Comparison of ENCODE assay signal across 8 cellular contexts in the genomic region with DNA sequence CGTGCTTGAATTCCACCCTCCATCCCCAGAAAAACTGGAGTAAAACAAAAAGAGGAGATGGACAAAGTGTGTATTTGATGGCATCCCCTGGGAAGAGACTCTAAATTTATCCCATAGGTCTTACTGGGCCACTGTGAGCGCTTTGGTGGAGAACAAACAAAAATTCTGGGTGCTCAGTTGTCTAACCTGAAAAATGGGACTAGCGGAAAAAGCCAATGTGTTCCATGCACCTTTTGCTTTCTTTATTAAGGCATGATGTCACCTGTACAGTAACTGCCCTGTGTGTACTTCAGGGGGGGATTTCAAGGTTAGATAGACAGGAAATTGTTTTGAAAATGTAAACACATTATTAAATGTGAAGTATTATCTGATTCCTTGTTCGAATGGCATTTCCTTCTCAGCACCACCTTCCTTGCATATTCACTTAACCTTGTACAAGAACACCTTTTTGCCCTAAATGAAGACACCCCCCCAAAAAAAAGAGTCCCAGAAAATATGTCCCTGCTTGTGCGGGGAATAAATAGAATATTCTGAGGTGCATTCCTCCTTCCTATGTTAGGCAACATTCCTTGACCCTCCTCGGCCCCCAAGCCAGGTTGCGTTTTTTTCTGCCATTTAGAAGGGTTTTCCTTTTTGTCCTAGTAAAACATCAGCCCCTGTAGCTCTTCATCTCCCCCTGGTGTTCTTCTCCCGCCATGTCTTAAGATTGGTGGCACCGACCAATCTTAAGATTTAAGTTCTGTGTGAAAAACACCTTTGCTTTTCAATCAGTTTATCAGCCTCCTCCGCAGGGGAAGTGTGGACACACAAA. TPM values are rescaled to one million over a fixed set of nuclear protein-coding genes. Genes with fewer than 3 reads are reported as not detected.
DNase-seq lines count a peak whose midpoint lies in the region; ATAC-seq and TF ChIP-seq lines count a peak whose summit lies in the region.

No MANE protein-coding gene starts in this region.

- 24% methylated on average over 9 of the region's 10 CpGs for WGBS in mesenchymal stem cell

- peaks cover 1% of the 10 kb centered on the region for H3K79me1 ChIP-seq in mesenchymal stem cell (replicated peaks; ENCODE audit: low read length, poor library complexity, severe bottlenecking)

- H3K36me3 ChIP-seq in A673 (ENCODE audit: insufficient read depth, low read length, poor library complexity, severe bottlenecking) = no peaks in the 10 kb centered on the region
- no peaks in the 10 kb centered on the region for H3K36me3 ChIP-seq in mesenchymal stem cell (ENCODE audit: control insufficient read depth in 1 of 2, insufficient read depth in 2 of 2, low read depth in 1 of 2, low read length in 2 of 2)

- no peak overlapping the region for H3K4ac ChIP-seq in mesenchymal stem cell (ENCODE audit: low read depth in 1 of 2, low read length in 2 of 2)

- H3K27me3 ChIP-seq in A673 (replicated peaks; ENCODE audit: insufficient read depth, low read depth, low read length, poor library complexity) = peaks cover 19% of the 10 kb centered on the region
- H3K27me3 ChIP-seq in mesenchymal stem cell (ENCODE audit: control insufficient read depth in 1 of 2, insufficient read depth in 1 of 2, low read length in 2 of 2) = no peaks in the 10 kb centered on the region

- H3K9me3 ChIP-seq in A673 (ENCODE audit: low read depth, low read length, poor library complexity, severe bottlenecking) (no peaks in the 10 kb centered on the region), mesenchymal stem cell (ENCODE audit: control insufficient read depth, low read length) (no peaks in the 10 kb centered on the region)

- peak overlapping the region; percentile 92 for H3K9ac ChIP-seq in mesenchymal stem cell (ENCODE audit: low read length)

- H3K23ac ChIP-seq in mesenchymal stem cell (ENCODE audit: low read length in 2 of 2) = no peak overlapping the region

- H3K4me2 ChIP-seq in mesenchymal stem cell (ENCODE audit: low read length, poor library complexity, severe bottlenecking) = peak overlapping the region; percentile 85

- no peak overlapping the region for H4K8ac ChIP-seq in mesenchymal stem cell (ENCODE audit: low read length)

- CTCF ChIA-PET in A673 (lab: Charles Lee) = interaction anchor here (0.6 to 1.8 kb wide), 8 partner anchors 8 to 704 kb away, joined by 3 to 8 read pairs (median 4); a partner anchor contains a TSS
- CTCF ChIA-PET in activated CD4-positive, alpha-beta T cell treated with anti-CD3 and anti-CD28 coated beads for 36 hours (lab: Charles Lee) = interaction anchor here (0.6 to 2.7 kb wide), 27 partner anchors 8 to 1572 kb away, joined by 3 to 42 read pairs (median 5); no protein-coding TSS in a partner anchor

- H2BK5ac ChIP-seq in mesenchymal stem cell (ENCODE audit: low read depth, low read length, poor library complexity, severe bottlenecking) = peak overlapping the region; percentile 74

- H3K27me3 Mint-ChIP-seq in activated CD4-positive, alpha-beta T cell treated with anti-CD3 and anti-CD28 coated beads for 36 hours = peaks cover 36% of the 10 kb centered on the region

- peaks cover 15% of the 10 kb centered on the region for H3K4me1 Mint-ChIP-seq in activated CD4-positive, alpha-beta T cell treated with anti-CD3 and anti-CD28 coated beads for 36 hours

- H3K18ac ChIP-seq in mesenchymal stem cell (ENCODE audit: low read depth in 1 of 2, low read length in 2 of 2) = peak overlapping the region in 1 of 2 experiments; percentile 54

- H4K91ac ChIP-seq in mesenchymal stem cell (ENCODE audit: low read length) = no peak overlapping the region

- BruUV-seq in A673 (replicated peaks; lab: Mats Ljungman, UMichigan) = no TSS peak

- H2AFZ ChIP-seq in mesenchymal stem cell (ENCODE audit: low read depth, low read length) = peak overlapping the region; percentile 16

- TF ChIP-seq CTCF in A673 (conservative IDR thresholded peaks at IDR 0.05; ENCODE audit: low read depth, low read length) = peak; percentile 86
- peak; percentile 79 for TF ChIP-seq CTCF in GM13977 (IDR thresholded peaks at IDR 0.05; ENCODE audit: extremely low read depth, insufficient read depth, missing control alignments)

- H3K4me3 Mint-ChIP-seq in activated CD4-positive, alpha-beta T cell treated with anti-CD3 and anti-CD28 coated beads for 36 hours = peak overlapping the region; percentile 74

- POLR2A ChIA-PET in A673 (lab: Charles Lee; ENCODE audit: low non-redundant PET) = interaction anchor here (0.6 kb wide), 1 partner anchor 1669 kb away, joined by 3 read pairs; no protein-coding TSS in a partner anchor
- POLR2A ChIA-PET in activated CD4-positive, alpha-beta T cell treated with anti-CD3 and anti-CD28 coated beads for 36 hours (lab: Charles Lee) = interaction anchor here (0.7 kb wide), 1 partner anchor 385 kb away, joined by 5 read pairs; no protein-coding TSS in a partner anchor

- DNase-seq in A673 (ENCODE audit: low spot score) (peak; percentile 68), GM13977 (ENCODE audit: low spot score) (peak; percentile 82), NCI-H1105 treated with DMSO at 0.1 percent for 48 hours (lab: John Stamatoyannopoulos, UW) (peak; percentile 50), mesenchymal stem cell (peak; percentile 75), NCI-H1694 (lab: John Stamatoyannopoulos, UW) (no peak)
- DNase-seq in activated CD4-positive, alpha-beta T cell treated with anti-CD3 and anti-CD28 coated beads for 36 hours = peak; percentile 73
- DNase-seq in effector CD4-positive, alpha-beta T cell = peak; percentile 10
- DNase-seq in stimulated activated CD8-positive, alpha-beta memory T cell treated with anti-CD3 and anti-CD28 coated beads, Interleukin-15, amount 100 ng/mL, for 48 hours (ENCODE audit: low read depth in 2 of 2) = peak; percentile 30 to 32

- in situ Hi-C loops in GM13977 (cut with MboI; ENCODE audit: low pct_unique_long_range_greater_than_20kb, low sequenced_read_pairs, unreplicated experiment) = loop anchor here (25.0 kb wide), 1 partner anchor 627 kb away; no protein-coding TSS in a partner anchor

- intact Hi-C loops in A673 (cut with micrococcal nuclease; ENCODE audit: unreplicated experiment) = loop anchor here (5.0 kb wide), 1 partner anchor 637 kb away; no protein-coding TSS in a partner anchor
- intact Hi-C loops in activated CD4-positive, alpha-beta T cell treated with anti-CD3 and anti-CD28 coated beads for 36 hours (cut with DNase I, micrococcal nuclease) = loop anchor here (1.0 to 5.0 kb wide), 4 partner anchors 137 to 704 kb away; no protein-coding TSS in a partner anchor

- no peaks in the 10 kb centered on the region for H3K9me3 Mint-ChIP-seq in activated CD4-positive, alpha-beta T cell treated with anti-CD3 and anti-CD28 coated beads for 36 hours (ENCODE audit: low read depth)

- peak overlapping the region; percentile 39 for H3K4me3 ChIP-seq in A673 (ENCODE audit: low read depth, low read length, poor library complexity, severe bottlenecking)
- peak overlapping the region in 1 of 2 experiments; percentile 90 for H3K4me3 ChIP-seq in mesenchymal stem cell (ENCODE audit: insufficient read depth in 1 of 2, low read depth in 1 of 2, low read length in 2 of 2)

- H3K27ac Mint-ChIP-seq in activated CD4-positive, alpha-beta T cell treated with anti-CD3 and anti-CD28 coated beads for 36 hours = no peak overlapping the region

- H2BK15ac ChIP-seq in mesenchymal stem cell (ENCODE audit: low read depth, poor library complexity, severe bottlenecking) = no peak overlapping the region

- H3K4me1 ChIP-seq in A673 (ENCODE audit: insufficient read depth, low read length, poor library complexity, severe bottlenecking) (no peaks in the 10 kb centered on the region), mesenchymal stem cell (ENCODE audit: control insufficient read depth, insufficient read depth, low read depth, low read length) (peaks cover 6% of the 10 kb centered on the region)

- H3K14ac ChIP-seq in mesenchymal stem cell (ENCODE audit: low read length in 2 of 2) = no peak overlapping the region

- H3K36me3 Mint-ChIP-seq in activated CD4-positive, alpha-beta T cell treated with anti-CD3 and anti-CD28 coated beads for 36 hours (ENCODE audit: low read depth) = no peaks in the 10 kb centered on the region

- H2BK12ac ChIP-seq in mesenchymal stem cell (ENCODE audit: low read length in 2 of 2) = no peak overlapping the region

- no peak overlapping the region for H2BK120ac ChIP-seq in mesenchymal stem cell (ENCODE audit: low read depth, low read length)

- H2AK5ac ChIP-seq in mesenchymal stem cell (ENCODE audit: low read length, severe bottlenecking) = peak overlapping the region; percentile 94

- peak; percentile 63 for ATAC-seq in activated CD4-positive, alpha-beta T cell treated with anti-CD3 and anti-CD28 coated beads for 36 hours

- no peak overlapping the region for H3K27ac ChIP-seq in A673 (ENCODE audit: low read depth, low read length, poor library complexity, severe bottlenecking)
- peak overlapping the region; percentile 99 for H3K27ac ChIP-seq in mesenchymal stem cell (ENCODE audit: low read length, poor library complexity, severe bottlenecking)

RNA-seq across cellular contexts. Expression of a gene that starts 1.1 kb away (rescaled TPM):
- total RNA-seq in A673 (2021) = not detected in 2 replicates
- total RNA-seq in activated CD4-positive, alpha-beta T cell treated with anti-CD3 and anti-CD28 coated beads for 36 hours = not detected
- 3.7 TPM for polyA plus RNA-seq in mesenchymal stem cell (2013, experiment 1 of 2)
- polyA plus RNA-seq in mesenchymal stem cell (2013, experiment 2 of 2) = 3.2 TPM
